8 cellular contexts compared by ENCODE assay signal in genomic region chr1:41239988-41240610, GRCh38. TPM values are rescaled to one million over a fixed set of nuclear protein-coding genes. Genes with fewer than 3 reads are reported as not detected.
A peak's percentile ranks its signal among the peaks of the same experiment; 100 is the strongest.
DNase-seq lines count a peak whose midpoint lies in the region; ATAC-seq, FAIRE-seq and TF ChIP-seq lines count a peak whose summit lies in the region.

No MANE protein-coding gene starts in this region.

- H3K27ac ChIP-seq in C4-2B = peak overlapping the region; percentile 68
- peak overlapping the region; percentile 89 for H3K27ac ChIP-seq in RWPE2 (ENCODE audit: poor library complexity, severe bottlenecking)
- H3K27ac ChIP-seq in fibroblast of lung (ENCODE audit: insufficient read depth, low read length) = no peak overlapping the region
- H3K27ac ChIP-seq in small intestine (ENCODE audit: low read depth in 1 of 2, low read length in 1 of 2) = no peak overlapping the region

- peaks cover 16% of the 10 kb centered on the region for H3K79me2 ChIP-seq in fibroblast of lung (ENCODE audit: control insufficient read depth, insufficient read depth, low read length)

- H3K4me1 ChIP-seq in RWPE2 (ENCODE audit: insufficient read depth, poor library complexity, severe bottlenecking) (peaks cover 20% of the 10 kb centered on the region), fibroblast of lung (ENCODE audit: control insufficient read depth, extremely low read depth, insufficient read depth, low read length) (peaks cover 4% of the 10 kb centered on the region), small intestine (ENCODE audit: control insufficient read depth in 2 of 2, insufficient read depth in 1 of 2, low read depth in 1 of 2, low read length in 1 of 2) (peaks cover 0 to 3% of the 10 kb centered on the region in 2 donors)

- H3K9me3 ChIP-seq in RWPE2 (ENCODE audit: severe bottlenecking) = no peaks in the 10 kb centered on the region
- H3K9me3 ChIP-seq in fibroblast of lung (ENCODE audit: control insufficient read depth, insufficient read depth, low read depth, low read length) = no peaks in the 10 kb centered on the region
- H3K9me3 ChIP-seq in small intestine (ENCODE audit: control insufficient read depth, low read depth) = no peaks in the 10 kb centered on the region

- TF ChIP-seq CTCF in C4-2B (conservative IDR thresholded peaks at IDR 0.05) = peak; percentile 62
- TF ChIP-seq CTCF in RWPE2 (IDR thresholded peaks at IDR 0.05; ENCODE audit: poor library complexity, severe bottlenecking) = peak; percentile 52
- peak; percentile 42 to 66 for TF ChIP-seq CTCF in fibroblast of lung (conservative IDR thresholded peaks at IDR 0.05 in 1 of 2, IDR thresholded peaks at IDR 0.05 in 1 of 2; ENCODE audit: low read depth in 1 of 2, low read length in 2 of 2)

- peak; percentile 30; the same call in 2 of the 3 replicates for ATAC-seq in RWPE2 (ENCODE audit: low read depth)

- H3K4me3 ChIP-seq in RWPE2 (ENCODE audit: severe bottlenecking) = no peak overlapping the region
- peak overlapping the region in 2 of 4 experiments; percentile 67 for H3K4me3 ChIP-seq in fibroblast of lung (replicated peaks in 1 of 4; ENCODE audit: control extremely low read depth in 1 of 4, insufficient read depth in 1 of 4, low read depth in 3 of 4, low read length in 4 of 4)
- no peak overlapping the region for H3K4me3 ChIP-seq in small intestine (ENCODE audit: low read depth in 1 of 2, low read length in 2 of 2)

- no peak overlapping the region for H3K9ac ChIP-seq in fibroblast of lung (ENCODE audit: insufficient read depth, low read length)

- no peak for DNase-seq in H54 (ENCODE audit: insufficient read length, low spot score)
- no peak for DNase-seq in RWPE2 (ENCODE audit: low spot score)
- peak; percentile 64 to 78 for DNase-seq in fibroblast of lung (ENCODE audit: low read depth in 2 of 2)
- DNase-seq in small intestine = peak; percentile 23
- no peak for DNase-seq in NCI-H2227 treated with DMSO at 0.1 percent for 48 hours (lab: John Stamatoyannopoulos, UW)
- DNase-seq in activated effector memory CD4-positive, alpha-beta T cell treated with Interleukin-2 at 50 U/mL for 16 hours = no peak
- DNase-seq in NCI-H146 treated with DMSO at 0.1 percent for 48 hours (lab: John Stamatoyannopoulos, UW; ENCODE audit: unreplicated experiment) = no peak

- TF ChIP-seq POLR2A in H54 (IDR thresholded peaks at IDR 0.05; ENCODE audit: low read depth, low read length) = no peak

- H3K36me3 ChIP-seq in RWPE2 (ENCODE audit: low read depth) (no peaks in the 10 kb centered on the region), fibroblast of lung (ENCODE audit: control insufficient read depth, insufficient read depth, low read length) (no peaks in the 10 kb centered on the region), small intestine (ENCODE audit: control insufficient read depth in 2 of 2, insufficient read depth in 2 of 2, low read length in 2 of 2) (no peaks in the 10 kb centered on the region)

- FAIRE-seq in H54 (lab: Jason Lieb, UNC) (peak; percentile 45), small intestine (lab: Jason Lieb, UNC) (no peak)

- H2AFZ ChIP-seq in fibroblast of lung (ENCODE audit: low read length) = no peak overlapping the region

- peaks cover 1% of the 10 kb centered on the region for H4K20me1 ChIP-seq in fibroblast of lung (ENCODE audit: control insufficient read depth, extremely low read depth, insufficient read depth, low read length)

- H3K27me3 ChIP-seq in RWPE2 (ENCODE audit: insufficient read depth, poor library complexity, severe bottlenecking) = no peaks in the 10 kb centered on the region
- H3K27me3 ChIP-seq in fibroblast of lung (ENCODE audit: control insufficient read depth, insufficient read depth, low read length) = no peaks in the 10 kb centered on the region
- no peaks in the 10 kb centered on the region for H3K27me3 ChIP-seq in small intestine (ENCODE audit: control insufficient read depth in 2 of 2, insufficient read depth in 2 of 2, low read length in 2 of 2)

- peak overlapping the region; percentile 80 for H3K4me2 ChIP-seq in fibroblast of lung (ENCODE audit: extremely low read depth, insufficient read depth, low read length)

RNA-seq across cellular contexts. Expression of gene SCMH1, which starts 2.0 kb away (rescaled TPM):
- total RNA-seq in fibroblast of lung = 20.0 and 24.8 TPM in 2 replicates
- polyA plus RNA-seq in fibroblast of lung (20.8 and 27.8 TPM in 2 replicates), small intestine (10 to 100 TPM; 14.5 to 23.2 (median 22.5) TPM)
- polyA plus RNA-seq in fibroblast of lung (2012) = 24.7 and 24.8 TPM in 2 replicates
- polyA minus RNA-seq in fibroblast of lung (ENCODE audit: low replicate concordance) = 92.1 and 146 TPM in 2 replicates

Comparison
In these comparisons a context has a peak if more than half of its experiments do, and no peak if none do; other contexts are left out.
1. H3K27ac ChIP-seq: peak in C4-2B (single experiment) and RWPE2 (single experiment); none in fibroblast of lung (single experiment) and small intestine (0 of 2).
2. DNase-seq: peak in fibroblast of lung (2 of 2) and small intestine (single experiment); none in H54 (single experiment), RWPE2 (single experiment), NCI-H2227 treated with DMSO at 0.1 percent for 48 hours (single experiment), activated effector memory CD4-positive, alpha-beta T cell treated with Interleukin-2 at 50 U/mL for 16 hours (single experiment) and NCI-H146 treated with DMSO at 0.1 percent for 48 hours (single experiment).
3. Peak in every context shown above with its lines, with median percentiles within 50 percentile points of each other: CTCF ChIP-seq.